8 cellular contexts compared by ENCODE assay signal in the genomic region with DNA sequence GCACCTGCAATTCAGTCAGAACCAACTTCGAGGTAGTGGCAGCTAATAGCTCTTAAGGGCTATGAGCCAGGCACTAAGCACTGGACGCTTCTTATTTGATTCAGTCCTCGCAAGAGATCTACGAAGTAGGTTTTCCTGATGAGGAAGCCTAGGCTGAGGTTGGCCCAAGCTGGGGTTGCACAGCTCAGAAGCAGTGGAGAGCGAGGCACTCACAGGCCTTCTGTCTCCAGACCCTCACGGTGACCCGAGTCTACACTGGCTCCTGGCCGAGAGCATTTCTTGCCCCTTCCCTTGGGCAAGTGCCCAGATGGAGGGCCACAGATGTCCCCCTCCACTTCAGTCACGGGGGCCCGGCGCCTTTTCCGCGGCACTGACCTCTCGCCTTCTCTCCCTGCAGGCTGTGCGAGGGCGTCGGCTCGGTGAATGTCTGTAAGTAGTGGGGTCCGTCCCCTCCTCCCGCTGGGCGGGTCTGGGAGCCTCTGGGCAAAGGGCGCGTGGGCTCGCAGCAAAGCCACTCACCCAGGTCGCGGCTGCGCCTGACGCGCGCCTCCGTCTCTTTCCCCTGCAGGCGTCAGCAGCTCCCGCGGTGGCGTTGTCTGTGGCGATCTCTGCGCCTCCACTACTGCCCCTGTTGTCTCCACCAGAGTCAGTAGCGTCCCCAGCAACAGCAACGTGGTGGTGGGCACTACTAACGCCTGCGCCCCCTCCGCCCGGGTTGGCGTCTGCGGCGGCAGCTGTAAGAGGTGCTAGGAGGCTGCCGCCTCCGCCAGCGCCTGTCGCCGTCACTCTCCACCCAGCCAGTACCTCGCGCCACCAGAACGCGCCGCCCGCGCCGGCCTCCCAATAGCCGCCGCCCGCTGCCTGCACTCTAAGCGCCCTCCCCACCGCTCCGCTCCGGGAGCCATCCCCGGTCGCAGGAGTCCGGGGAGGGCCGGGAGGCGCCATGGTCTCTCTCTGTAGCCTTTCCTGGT. TPM values are rescaled to one million over a fixed set of nuclear protein-coding genes. Genes with fewer than 3 reads are reported as not detected.
DNase-seq lines count a peak whose midpoint lies in the region; ATAC-seq and TF ChIP-seq lines count a peak whose summit lies in the region.

No MANE protein-coding gene starts in this region.

- intact Hi-C loops in CD8-positive, alpha-beta T cell (cut with DNase I, micrococcal nuclease) = loop anchor here in 1 of 2 experiments (5.0 kb wide), 1 partner anchor 681 kb away; no protein-coding TSS in a partner anchor

- H3K4me2 ChIP-seq in MM.1S (ENCODE audit: low read depth, low read length) = no peak overlapping the region; the same call in 1 of the 2 replicates

- no peaks in the 10 kb centered on the region for H3K79me2 ChIP-seq in MM.1S (ENCODE audit: low read length)

- no peaks in the 10 kb centered on the region for H3K9me3 Mint-ChIP-seq in CD8-positive, alpha-beta T cell

- H3K9me3 ChIP-seq in CD8-positive, alpha-beta T cell (ENCODE audit: low read length) = no peaks in the 10 kb centered on the region
- H3K9me3 ChIP-seq in MM.1S (replicated peaks; ENCODE audit: insufficient read depth, low read length) (no peaks in the 10 kb centered on the region), mucosa of stomach (ENCODE audit: control insufficient read depth, low read length) (no peaks in the 10 kb centered on the region)

- peaks cover 17% of the 10 kb centered on the region for H3K4me1 Mint-ChIP-seq in CD8-positive, alpha-beta T cell (ENCODE audit: low read depth)

- no peak overlapping the region for H2AFZ ChIP-seq in MM.1S (ENCODE audit: low read length)

- no peaks in the 10 kb centered on the region for H4K20me1 ChIP-seq in MM.1S (ENCODE audit: insufficient read depth, low read length)

- POLR2A ChIA-PET in CD8-positive, alpha-beta T cell (lab: Charles Lee) = no interaction called here

- H3F3A ChIP-seq in MM.1S (ENCODE audit: insufficient read depth, low read length) = no peaks in the 10 kb centered on the region

- H3K36me3 Mint-ChIP-seq in CD8-positive, alpha-beta T cell = no peaks in the 10 kb centered on the region

- peak; percentile 54 for ATAC-seq in CD8-positive, alpha-beta T cell
- ATAC-seq in HG02798 (IDR thresholded peaks at IDR 0.05; ENCODE audit: poor library complexity, unreplicated experiment) (no peak), HG03280 (IDR thresholded peaks at IDR 0.05; ENCODE audit: unreplicated experiment) (no peak)

- peaks cover 52% of the 10 kb centered on the region for H3K27me3 Mint-ChIP-seq in CD8-positive, alpha-beta T cell (ENCODE audit: low read depth)

- no peak overlapping the region for H3K4me3 Mint-ChIP-seq in CD8-positive, alpha-beta T cell

- H3K4me1 ChIP-seq in CD8-positive, alpha-beta T cell (ENCODE audit: insufficient read depth, low read length) = peaks cover 11% of the 10 kb centered on the region
- H3K4me1 ChIP-seq in MM.1S (ENCODE audit: low read length) = no peaks in the 10 kb centered on the region
- peaks cover 12% of the 10 kb centered on the region for H3K4me1 ChIP-seq in mucosa of stomach (ENCODE audit: control insufficient read depth, insufficient read depth, low read length)

- H3K36me3 ChIP-seq in CD8-positive, alpha-beta T cell (ENCODE audit: insufficient read depth, low read length) = no peaks in the 10 kb centered on the region
- H3K36me3 ChIP-seq in MM.1S (replicated peaks; ENCODE audit: insufficient read depth, low read length) (no peaks in the 10 kb centered on the region), mucosa of stomach (ENCODE audit: control insufficient read depth, insufficient read depth, low read length) (no peaks in the 10 kb centered on the region)

- peak overlapping the region; percentile 60 for H3K27ac Mint-ChIP-seq in CD8-positive, alpha-beta T cell

- no peaks in the 10 kb centered on the region for H3K9me2 ChIP-seq in MM.1S (replicated peaks; ENCODE audit: insufficient read depth, low read length)

- no peak for TF ChIP-seq CTCF in CD8-positive, alpha-beta T cell (IDR thresholded peaks at IDR 0.05)
- no peak for TF ChIP-seq CTCF in MM.1S (IDR thresholded peaks at IDR 0.05; ENCODE audit: low read length)

- CTCF ChIA-PET in CD8-positive, alpha-beta T cell (lab: Charles Lee) = interaction anchor here (0.7 to 1.2 kb wide), 2 partner anchors 29 to 148 kb away, joined by 3 read pairs; no protein-coding TSS in a partner anchor

- H3K9ac ChIP-seq in MM.1S (ENCODE audit: low read length) (no peak overlapping the region), mucosa of stomach (ENCODE audit: low read length) (peak overlapping the region; percentile 52)

- no peaks in the 10 kb centered on the region for H3K27me3 ChIP-seq in CD8-positive, alpha-beta T cell (ENCODE audit: insufficient read depth, low read length)
- H3K27me3 ChIP-seq in MM.1S (replicated peaks; ENCODE audit: insufficient read depth, low read length) = peaks cover 68% of the 10 kb centered on the region
- peaks cover 26% of the 10 kb centered on the region for H3K27me3 ChIP-seq in mucosa of stomach (ENCODE audit: control insufficient read depth, insufficient read depth, low read length)

- no peak overlapping the region for H3K4me3 ChIP-seq in CD8-positive, alpha-beta T cell (ENCODE audit: low read depth, low read length)
- H3K4me3 ChIP-seq in MM.1S (ENCODE audit: low read length) = 0 out of 2 replicates have a peak overlapping the region, but pooled peaks have one; percentile 31
- peak overlapping the region; percentile 43 for H3K4me3 ChIP-seq in mucosa of stomach (ENCODE audit: low read length)

- peak in 5 of 7 experiments; percentile 3 to 37 (median 28) for DNase-seq in CD8-positive, alpha-beta T cell
- DNase-seq in MM.1S (no peak), fibroblast of gingiva (ENCODE audit: low read depth) (peak; percentile 51), superior temporal gyrus (ENCODE audit: extremely low spot score) (peak; percentile 65)
- peak in 2 of 3 experiments; percentile 19 to 32 for DNase-seq in activated CD8-positive, alpha-beta memory T cell treated with anti-CD3 and anti-CD28 coated beads for 48 hours (ENCODE audit: low read depth in 2 of 3, low spot score in 2 of 3)

- H3K27ac ChIP-seq in CD8-positive, alpha-beta T cell (ENCODE audit: low read depth, low read length) = no peak overlapping the region
- no peak overlapping the region for H3K27ac ChIP-seq in MM.1S (ENCODE audit: low read length)

RNA-seq across cellular contexts. Expression of gene KRT83, which starts 13.1 kb away (rescaled TPM):
- total RNA-seq in CD8-positive, alpha-beta T cell = not detected

RNA-seq across cellular contexts. Expression of gene KRT81, which starts 16.8 kb away (rescaled TPM):
- not detected for total RNA-seq in CD8-positive, alpha-beta T cell

RNA-seq across cellular contexts. Expression of gene KRT86, which starts 33.7 kb away (rescaled TPM):
- under 1 TPM; 0.31 to 0.54 TPM for total RNA-seq in CD8-positive, alpha-beta T cell

RNA-seq across cellular contexts. Expression of gene KRT85, which starts 59.2 kb away (rescaled TPM):
- not detected for total RNA-seq in CD8-positive, alpha-beta T cell
